In genomic region chr1:37931493-37932158, GRCh38 we compare ENCODE assay signal across 8 cellular contexts. TPM values are rescaled to one million over a fixed set of nuclear protein-coding genes. Genes with fewer than 3 reads are reported as not detected.
DNase-seq lines count a peak whose midpoint lies in the region; ATAC-seq, FAIRE-seq and TF ChIP-seq lines count a peak whose summit lies in the region.

No MANE protein-coding gene starts in this region.

- peak overlapping the region; percentile 60 for H4K8ac ChIP-seq in H1 (ENCODE audit: extremely low read depth, insufficient read depth, low read length)
- H4K8ac ChIP-seq in mesendoderm (ENCODE audit: low read depth, low read length): no peak overlapping the region

- H3K4me1 ChIP-seq in H1 (replicated peaks in 1 of 4; ENCODE audit: control insufficient read depth in 3 of 4, insufficient read depth in 4 of 4, low read length in 3 of 4) (peaks cover 0 to 3% (median 1%) of the 10 kb centered on the region in 4 experiments; a peak in 4 of 7 replicates), mesendoderm (ENCODE audit: control insufficient read depth, low read depth, low read length) (peaks cover 5% of the 10 kb centered on the region)

- no peak overlapping the region for H3K56ac ChIP-seq in H1 (replicated peaks; ENCODE audit: insufficient read length, low read depth, low read length)
- peak overlapping the region; percentile 87 for H3K56ac ChIP-seq in mesendoderm (ENCODE audit: low read length)

- H3K27me3 ChIP-seq in H1 (replicated peaks in 1 of 4; ENCODE audit: control insufficient read depth in 3 of 4, extremely low read depth in 1 of 4, insufficient read depth in 3 of 4, low read length in 3 of 4): no peaks in the 10 kb centered on the region
- no peaks in the 10 kb centered on the region for H3K27me3 ChIP-seq in mesendoderm (ENCODE audit: insufficient read depth, low read length, poor library complexity)

- H3K4me3 ChIP-seq in H1 (ENCODE audit: extremely low read depth in 1 of 4, insufficient read depth in 2 of 4, low read depth in 3 of 4, low read length in 4 of 4) (peak overlapping the region; percentile 74 to 89 (median 86)), mesendoderm (ENCODE audit: low read length) (peak overlapping the region; percentile 73)

- no peak for TF ChIP-seq EP300 in H1 (IDR thresholded peaks at IDR 0.05; ENCODE audit: borderline replicate concordance in 1 of 2, low read depth in 2 of 2, low read length in 2 of 2)

- no peak overlapping the region for H2BK15ac ChIP-seq in H1 (ENCODE audit: low read length)
- H2BK15ac ChIP-seq in mesendoderm (replicated peaks; ENCODE audit: low read depth): no peak overlapping the region

- TF ChIP-seq POLR2A in H1 (IDR thresholded peaks at IDR 0.05; ENCODE audit: control extremely low read depth in 1 of 2, low read depth in 2 of 2, low read length in 2 of 2): peak in 1 of 2 experiments; percentile 58; a peak in 2 of 3 replicates

- FAIRE-seq in HTR-8/SVneo (lab: Jason Lieb, UNC): peak; percentile 59
- FAIRE-seq in H1 (lab: Jason Lieb, UNC): peak; percentile 28

- H4K5ac ChIP-seq in H1 (ENCODE audit: insufficient read length, low read depth, low read length) (peak overlapping the region; percentile 80), mesendoderm (ENCODE audit: low read length) (no peak overlapping the region)

- H3K79me1 ChIP-seq in H1 (ENCODE audit: low read depth, low read length) (peaks cover 3% of the 10 kb centered on the region; the same call in 1 of the 2 replicates), mesendoderm (ENCODE audit: low read length) (peaks cover 7% of the 10 kb centered on the region)

- no peak overlapping the region for H3K23ac ChIP-seq in H1 (ENCODE audit: insufficient read length)
- H3K23ac ChIP-seq in mesendoderm (ENCODE audit: low read length): no peak overlapping the region

- H2BK5ac ChIP-seq in H1 (ENCODE audit: low read depth, low read length) (no peak overlapping the region), mesendoderm (ENCODE audit: low read length) (no peak overlapping the region)

- H3K27ac ChIP-seq in H1 (ENCODE audit: low read depth, low read length): peak overlapping the region; percentile 63; the same call in 1 of the 2 replicates
- H3K27ac ChIP-seq in mesendoderm (ENCODE audit: low read depth, low read length): no peak overlapping the region

- H2AFZ ChIP-seq in H1 (ENCODE audit: low read length): peak overlapping the region; percentile 76

- H3K18ac ChIP-seq in H1 (ENCODE audit: extremely low read depth, low read length): peak overlapping the region; percentile 13; the same call in 1 of the 2 replicates
- no peak overlapping the region for H3K18ac ChIP-seq in mesendoderm (ENCODE audit: low read length)

- H3K9ac ChIP-seq in H1 (replicated peaks in 1 of 4; ENCODE audit: extremely low read depth in 1 of 4, low read depth in 3 of 4, low read length in 3 of 4): peak overlapping the region; percentile 62 to 82 (median 70)
- H3K9ac ChIP-seq in mesendoderm (ENCODE audit: low read length): peak overlapping the region; percentile 68

- H3K79me2 ChIP-seq in H1 (ENCODE audit: control insufficient read depth in 1 of 2, insufficient read depth in 2 of 2, low read length in 2 of 2): peaks cover 0 to 20% of the 10 kb centered on the region in 2 experiments; a peak in 2 of 4 replicates
- H3K79me2 ChIP-seq in mesendoderm (ENCODE audit: control insufficient read depth, insufficient read depth, low read length): peaks cover 2% of the 10 kb centered on the region

- DNase-seq in Caki2 (ENCODE audit: low read depth) (peak; percentile 93), HTR-8/SVneo (ENCODE audit: insufficient read length, low spot score) (peak; percentile 94), NOMO-1 (lab: John Stamatoyannopoulos, UW; ENCODE audit: unreplicated experiment in 2 of 2) (peak; percentile 95 to 98), H1 (ENCODE audit: low read depth in 1 of 2, low spot score in 2 of 2) (peak; percentile 96 to 99), mesendoderm (peak; percentile 99)
- DNase-seq in activated CD8-positive, alpha-beta memory T cell treated with anti-CD3 and anti-CD28 coated beads for 4 hours (ENCODE audit: low read depth in 2 of 2): peak; percentile 91 to 93
- peak; percentile 89 for DNase-seq in stimulated activated CD8-positive, alpha-beta memory T cell treated with anti-CD3 and anti-CD28 coated beads, Interleukin-12 subunit alpha, Interleukin-12 subunit beta, amount 100 ng/mL, for 24 hours (ENCODE audit: extremely low read depth)

- H3K14ac ChIP-seq in H1 (ENCODE audit: insufficient read length): no peak overlapping the region

- no peaks in the 10 kb centered on the region for H3K9me3 ChIP-seq in H1 (ENCODE audit: insufficient read depth in 2 of 2, low read depth in 1 of 2, low read length in 1 of 2)

- H3K36me3 ChIP-seq in H1 (ENCODE audit: control insufficient read depth in 2 of 4, insufficient read depth in 4 of 4, low read length in 3 of 4) (no peaks in the 10 kb centered on the region), mesendoderm (ENCODE audit: control insufficient read depth, insufficient read depth, low read length) (no peaks in the 10 kb centered on the region)

- H3K23me2 ChIP-seq in H1 (ENCODE audit: low read depth, low read length): peaks cover 4% of the 10 kb centered on the region; the same call in 1 of the 2 replicates

- H2BK20ac ChIP-seq in H1 (ENCODE audit: low read length): no peak overlapping the region

- no peak overlapping the region for H2AK5ac ChIP-seq in H1 (ENCODE audit: low read depth, low read length)
- no peak overlapping the region for H2AK5ac ChIP-seq in mesendoderm (ENCODE audit: low read length)

- POLR2A ChIA-PET in H1 (lab: Charles Lee; ENCODE audit: partially characterized antibody): interaction anchor here (0.6 to 2.7 kb wide), 13 partner anchors 10 to 166 kb away, joined by 3 to 19 read pairs (median 4); partner anchors contain the start of genes INPP5B, MTF1, SF3A3 and YRDC

- TF ChIP-seq RAD21 in H1 (IDR thresholded peaks at IDR 0.05 in 1 of 2, conservative IDR thresholded peaks at IDR 0.05 in 1 of 2; ENCODE audit: low read depth in 2 of 2, low read length in 2 of 2): no peak

- H2BK120ac ChIP-seq in H1 (replicated peaks; ENCODE audit: low read depth, low read length) (no peak overlapping the region), mesendoderm (ENCODE audit: low read depth, low read length) (no peak overlapping the region)

- H2BK12ac ChIP-seq in H1 (ENCODE audit: low read depth, low read length): no peak overlapping the region

- no peak overlapping the region for H3K4ac ChIP-seq in H1 (replicated peaks; ENCODE audit: insufficient read length, low read depth, low read length)
- no peak overlapping the region for H3K4ac ChIP-seq in mesendoderm (ENCODE audit: low read depth, low read length)

- H3K4me2 ChIP-seq in H1 (ENCODE audit: insufficient read depth in 1 of 2, low read depth in 2 of 2, low read length in 2 of 2) (peak overlapping the region; percentile 66 to 83), mesendoderm (ENCODE audit: low read length) (peak overlapping the region; percentile 94)

- TF ChIP-seq CTCF in H1 (IDR thresholded peaks at IDR 0.05; ENCODE audit: control extremely low read depth in 1 of 3, insufficient read depth in 1 of 3, low read depth in 1 of 3, low read length in 3 of 3): peak in 1 of 3 experiments; percentile 8; a peak in 1 of 4 replicates

- CTCF ChIA-PET in H1 (lab: Charles Lee; ENCODE audit: partially characterized antibody): interaction anchor here (0.9 to 2.2 kb wide), 4 partner anchors 8 to 26 kb away, joined by 3 to 10 read pairs (median 5); no protein-coding TSS in a partner anchor

- ATAC-seq in GM21381 (IDR thresholded peaks at IDR 0.05; ENCODE audit: unreplicated experiment): peak; percentile 91

- peaks cover 0 to 2% of the 10 kb centered on the region in 2 experiments for H4K20me1 ChIP-seq in H1 (replicated peaks in 1 of 2; ENCODE audit: control insufficient read depth in 1 of 2, insufficient read depth in 2 of 2, low read length in 2 of 2)

- WGBS in H1 (ENCODE audit: extremely low coverage in 1 of 2, insufficient coverage in 1 of 2, insufficient read length in 1 of 2, insufficient replicate concordance in 2 of 2, low coverage in 1 of 2, low lambda C conversion rate in 2 of 2, missing lambda C conversion rate in 1 of 2), 2 experiments: 3% methylated on average over 26 of the region's 58 CpGs; no CpG with 5 or more reads in 1 of the 2 experiments
- WGBS in mesendoderm (ENCODE audit: extremely low coverage, insufficient coverage, low lambda C conversion rate): no CpG with 5 or more reads among the region's 58 CpGs

- H4K91ac ChIP-seq in H1 (replicated peaks; ENCODE audit: insufficient read length, low read length): no peak overlapping the region

- in situ Hi-C loops in Caki2 (cut with HindIII; ENCODE audit: low pct_unique_long_range_greater_than_20kb, low sequenced_read_pairs): no loop called here

TF ChIP-seq in H1, 55 proteins besides CTCF, POLR2A, EP300 and RAD21 (continues in another document):
- TF ChIP-seq SP4 (IDR thresholded peaks at IDR 0.05; ENCODE audit: low read length) (peak; percentile 69; the same call in 1 of the 2 replicates), CHD1 (IDR thresholded peaks at IDR 0.05; ENCODE audit: low read depth, low read length) (no peak)

RNA-seq across cellular contexts. Expression of gene INPP5B, which starts 15.2 kb away (rescaled TPM):
- total RNA-seq in Caki2 (2014; rRNA removed; shearing (Covaris generic); ENCODE audit: low replicate concordance): 13.0 and 21.0 TPM in 2 replicates
- total RNA-seq in H1 (2021; fragmentation: NEBNext Ultra II Directional; extraction: Animal tissue kit (Norgen Biotek cat#: 25700)): 23.7 and 25.1 TPM in 2 replicates
- 13.5 and 14.0 TPM in 2 replicates for polyA plus RNA-seq in H1 (2011; rRNA removed)
- polyA plus RNA-seq in H1 (2011; cell fraction: cytosol; rRNA removed): 15.1 TPM
- polyA plus RNA-seq in H1 (2011; cell fraction: nucleus; rRNA removed): 17.9 TPM
- polyA plus RNA-seq in H1 (2012, experiment 1 of 2): 14.1 to 19.8 TPM (median 17.0 TPM) in 4 replicates
- polyA plus RNA-seq in H1 (2012, experiment 2 of 2): 4.7 TPM
- 10.7 TPM for polyA plus RNA-seq in H1 (2013, experiment 1 of 2)
- polyA plus RNA-seq in H1 (2013, experiment 2 of 2): 9.8 TPM
- polyA minus RNA-seq in H1 (2011; rRNA and poly(A)+ RNA removed): 25.9 and 27.0 TPM in 2 replicates
- 13.6 TPM for polyA minus RNA-seq in H1 (2011; cell fraction: cytosol; rRNA and poly(A)+ RNA removed)
- polyA minus RNA-seq in H1 (2011; cell fraction: nucleus; rRNA and poly(A)+ RNA removed): 26.5 TPM
- polyA plus RNA-seq in mesendoderm (2013, experiment 1 of 2): 9.8 TPM
- 9.4 TPM for polyA plus RNA-seq in mesendoderm (2013, experiment 2 of 2)

RNA-seq across cellular contexts. Expression of gene SF3A3, which starts 58.2 kb away (rescaled TPM):
- 64.2 and 86.0 TPM in 2 replicates for total RNA-seq in Caki2 (2014; rRNA removed; shearing (Covaris generic); ENCODE audit: low replicate concordance)
- 137 and 145 TPM in 2 replicates for total RNA-seq in H1 (2021; fragmentation: NEBNext Ultra II Directional; extraction: Animal tissue kit (Norgen Biotek cat#: 25700))
- polyA plus RNA-seq in H1 (2011; rRNA removed): 25.0 and 40.5 TPM in 2 replicates
- 54.6 TPM for polyA plus RNA-seq in H1 (2011; cell fraction: cytosol; rRNA removed)
- 20.8 TPM for polyA plus RNA-seq in H1 (2011; cell fraction: nucleus; rRNA removed)
- polyA plus RNA-seq in H1 (2012, experiment 1 of 2): 97.7 to 172 TPM (median 128 TPM) in 4 replicates
- 12.6 TPM for polyA plus RNA-seq in H1 (2012, experiment 2 of 2)
- polyA plus RNA-seq in H1 (2013, experiment 1 of 2): 74.6 TPM
- 76.3 TPM for polyA plus RNA-seq in H1 (2013, experiment 2 of 2)
- polyA minus RNA-seq in H1 (2011; rRNA and poly(A)+ RNA removed): 45.9 and 65.0 TPM in 2 replicates
- 88.7 TPM for polyA minus RNA-seq in H1 (2011; cell fraction: cytosol; rRNA and poly(A)+ RNA removed)
- 39.5 TPM for polyA minus RNA-seq in H1 (2011; cell fraction: nucleus; rRNA and poly(A)+ RNA removed)
- 104 TPM for polyA plus RNA-seq in mesendoderm (2013, experiment 1 of 2)
- 104 TPM for polyA plus RNA-seq in mesendoderm (2013, experiment 2 of 2)
